In genomic region chr6:98526465-98526864, GRCh38 we compare ENCODE assay signal across 17 cellular contexts.
"Had no signal": no experiment of that assay in that cellular context is flagged by ENCODE, and none has a peak within 500 bp of the region (broad histone marks: within the 10 kb centered on the region; RNA-seq: fewer than 3 reads in every experiment).

No MANE protein-coding gene starts in this region.

- H3K4me1 ChIP-seq: gastrocnemius medialis, heart left ventricle, pancreas, sigmoid colon, spleen, testis, upper lobe of right lung had no signal

- FAIRE-seq: pancreas, TTC549 had no signal

- H3K27me3 ChIP-seq: dorsolateral prefrontal cortex, gastrocnemius medialis, heart left ventricle, pancreas, sigmoid colon, spleen, testis, upper lobe of right lung had no signal

- H3K9me3 ChIP-seq: gastrocnemius medialis, pancreas, sigmoid colon, spleen, testis, upper lobe of right lung had no signal

- H3K36me3 ChIP-seq: gastrocnemius medialis, heart left ventricle, pancreas, sigmoid colon, spleen, upper lobe of right lung had no signal

- H3K4me3 ChIP-seq: dorsolateral prefrontal cortex, gastrocnemius medialis, heart left ventricle, pancreas, sigmoid colon, spleen, testis, upper lobe of right lung had no signal

- DNase-seq: activated B cell treated with CpG ODN at 0.5 μM for 24 hours; activated CD4-positive, alpha-beta T cell treated with anti-CD3 and anti-CD28 coated beads, Interleukin-2, amount 10 ng/mL, durations not matched to agents 7 days and 5 days; activated CD8-positive, alpha-beta memory T cell treated with anti-CD3 and anti-CD28 coated beads, Interleukin-2, amount 50 U/mL, for 48 hours; activated gamma-delta T cell; activated T-cell treated with anti-CD3 and anti-CD28 coated beads, Interleukin-2, amount 50 U/mL, for 72 hours; amniotic stem cell; dorsolateral prefrontal cortex; erythroblast; gastrocnemius medialis; heart left ventricle; midbrain; pancreas; sigmoid colon; spleen; testis; upper lobe of right lung had no signal

- H3K27ac ChIP-seq: dorsolateral prefrontal cortex, gastrocnemius medialis, heart left ventricle, pancreas, sigmoid colon, spleen, testis, upper lobe of right lung had no signal
